In the genomic region with DNA sequence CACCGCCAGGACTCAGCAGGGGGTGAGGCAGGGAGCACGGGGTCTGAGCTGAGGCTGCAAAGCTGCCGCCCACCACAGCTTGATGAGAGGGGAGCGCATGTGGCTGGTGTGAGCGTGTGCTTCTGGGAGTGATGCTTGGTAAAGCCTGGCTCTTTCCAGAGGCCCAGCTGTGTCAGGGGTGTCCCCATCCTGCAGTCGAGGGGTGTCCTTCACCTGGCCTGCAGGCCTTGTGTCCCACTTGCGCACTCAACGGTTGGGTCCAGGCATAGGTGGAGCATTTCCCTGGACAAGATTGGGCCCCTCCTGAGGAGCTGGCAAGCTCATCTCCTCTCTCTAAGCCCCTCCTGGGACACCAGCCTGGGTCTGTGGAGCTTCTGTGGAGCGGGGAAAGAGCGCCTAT, we compare ENCODE assay signal across 23 cellular contexts.
DNase-seq lines count a peak whose midpoint lies in the region; ATAC-seq and TF ChIP-seq lines count a peak whose summit lies in the region.
"Had no signal": no experiment of that assay in that cellular context is flagged by ENCODE, and none has a peak within 500 bp of the region (broad histone marks: within the 10 kb centered on the region; RNA-seq: fewer than 3 reads in every experiment).

No MANE protein-coding gene starts in this region.

- ATAC-seq in mucosa of descending colon (no peak), upper lobe of right lung (no peak), upper lobe of left lung (ENCODE audit: low FRiP score in 2 of 2) (no peak), HG03196 (IDR thresholded peaks at IDR 0.05; ENCODE audit: unreplicated experiment) (no peak)
- ATAC-seq: GM23338, HCT116 had no signal

- no peak overlapping the region for H3K4me3 Mint-ChIP-seq in activated T-cell treated with anti-CD3 and anti-CD28 coated beads, Interleukin-2, amount 50 U/mL, for 24 hours
- no peak overlapping the region for H3K4me3 Mint-ChIP-seq in chondrocyte (ENCODE audit: unreplicated experiment)
- H3K4me3 Mint-ChIP-seq: CD4-positive, alpha-beta memory T cell; GM23338 had no signal

- H3K27me3 Mint-ChIP-seq in activated T-cell treated with anti-CD3 and anti-CD28 coated beads, Interleukin-2, amount 50 U/mL, for 24 hours = no peaks in the 10 kb centered on the region
- no peaks in the 10 kb centered on the region for H3K27me3 Mint-ChIP-seq in chondrocyte (ENCODE audit: low read depth)
- H3K27me3 Mint-ChIP-seq: CD4-positive, alpha-beta memory T cell had no signal

- H3K27ac ChIP-seq in upper lobe of right lung (no peak overlapping the region), upper lobe of left lung (peak overlapping the region in 1 of 4 donors; percentile 27)
- H3K27ac ChIP-seq: 22Rv1; BLaER1 treated with 17β-estradiol and CSF1 and Interleukin-3, amounts not matched to agents 10 nM and 100 nM; Peyer's patch; SJSA1 had no signal

- H3K9me3 Mint-ChIP-seq in activated T-cell treated with anti-CD3 and anti-CD28 coated beads, Interleukin-2, amount 50 U/mL, for 24 hours = no peaks in the 10 kb centered on the region
- no peaks in the 10 kb centered on the region for H3K9me3 Mint-ChIP-seq in chondrocyte (ENCODE audit: low read depth)
- H3K9me3 Mint-ChIP-seq: GM23338 had no signal

- H3K36me3 ChIP-seq in mucosa of descending colon (ENCODE audit: low read depth) (no peaks in the 10 kb centered on the region), upper lobe of right lung (peaks cover 8% of the 10 kb centered on the region), upper lobe of left lung (peaks cover 0 to 17% (median 6%) of the 10 kb centered on the region in 4 donors)
- H3K36me3 ChIP-seq: Peyer's patch, SJSA1 had no signal

- H3K4me1 Mint-ChIP-seq in activated T-cell treated with anti-CD3 and anti-CD28 coated beads, Interleukin-2, amount 50 U/mL, for 24 hours (ENCODE audit: low read depth) = peaks cover 6% of the 10 kb centered on the region
- peaks cover 5% of the 10 kb centered on the region for H3K4me1 Mint-ChIP-seq in chondrocyte (ENCODE audit: low read depth)

- H3K27me3 ChIP-seq in upper lobe of right lung = no peaks in the 10 kb centered on the region
- H3K27me3 ChIP-seq in upper lobe of left lung = no peaks in the 10 kb centered on the region
- H3K27me3 ChIP-seq: BLaER1 treated with 17β-estradiol and CSF1 and Interleukin-3, amounts not matched to agents 10 nM and 100 nM; Peyer's patch; SJSA1 had no signal

- intact Hi-C loops in mucosa of descending colon (cut with DNase I, micrococcal nuclease) = no loop called here
- intact Hi-C loops in upper lobe of right lung (cut with DNase I) = no loop called here

- H3K27ac Mint-ChIP-seq in activated T-cell treated with anti-CD3 and anti-CD28 coated beads, Interleukin-2, amount 50 U/mL, for 24 hours = peak overlapping the region; percentile 50
- H3K27ac Mint-ChIP-seq in chondrocyte (ENCODE audit: unreplicated experiment) = no peak overlapping the region

- no peak for TF ChIP-seq POLR2A in upper lobe of left lung (IDR thresholded peaks at IDR 0.05)

- 91 to 96% methylated on average over 8 to 10 of the region's 10 CpGs for WGBS in upper lobe of left lung, 2 donors

- TF ChIP-seq EP300 in upper lobe of left lung (IDR thresholded peaks at IDR 0.05) = no peak

- no peak overlapping the region for H3K4me3 ChIP-seq in mucosa of descending colon
- no peak overlapping the region for H3K4me3 ChIP-seq in upper lobe of right lung
- H3K4me3 ChIP-seq in upper lobe of left lung = no peak overlapping the region
- H3K4me3 ChIP-seq: BLaER1 treated with 17β-estradiol and CSF1 and Interleukin-3, amounts not matched to agents 10 nM and 100 nM; GM23338; Peyer's patch; SJSA1 had no signal

- peaks cover 10% of the 10 kb centered on the region for H3K4me1 ChIP-seq in mucosa of descending colon (ENCODE audit: low read depth)
- H3K4me1 ChIP-seq in upper lobe of right lung = peaks cover 11% of the 10 kb centered on the region
- peaks cover 0 to 25% (median 11%) of the 10 kb centered on the region in 4 donors for H3K4me1 ChIP-seq in upper lobe of left lung
- H3K4me1 ChIP-seq: BLaER1 treated with 17β-estradiol and CSF1 and Interleukin-3, amounts not matched to agents 10 nM and 100 nM; SJSA1 had no signal

- H3K36me3 Mint-ChIP-seq in activated T-cell treated with anti-CD3 and anti-CD28 coated beads, Interleukin-2, amount 50 U/mL, for 24 hours (ENCODE audit: low read depth) = peaks cover 43% of the 10 kb centered on the region
- H3K36me3 Mint-ChIP-seq in chondrocyte (ENCODE audit: low read depth) = no peaks in the 10 kb centered on the region

- TF ChIP-seq CTCF in chondrocyte (IDR thresholded peaks at IDR 0.05) (no peak), mucosa of descending colon (IDR thresholded peaks at IDR 0.05) (no peak), upper lobe of right lung (IDR thresholded peaks at IDR 0.05) (no peak), upper lobe of left lung (IDR thresholded peaks at IDR 0.05) (no peak)

- no peaks in the 10 kb centered on the region for H3K9me3 ChIP-seq in mucosa of descending colon
- H3K9me3 ChIP-seq in upper lobe of right lung = no peaks in the 10 kb centered on the region
- H3K9me3 ChIP-seq in upper lobe of left lung = no peaks in the 10 kb centered on the region
- H3K9me3 ChIP-seq: BLaER1 treated with 17β-estradiol and CSF1 and Interleukin-3, amounts not matched to agents 10 nM and 100 nM; Peyer's patch; SJSA1 had no signal

- DNase-seq in activated T-cell treated with anti-CD3 and anti-CD28 coated beads, Interleukin-2, amount 50 U/mL, for 24 hours = no peak
- no peak for DNase-seq in activated T-cell treated with anti-CD3 and anti-CD28 coated beads, Interleukin-2, amount 50 U/mL, for 1 hour
- DNase-seq in chondrocyte (ENCODE audit: low spot score) (peak; percentile 63), mucosa of descending colon (peak in 2 of 3 donors; percentile 9 to 34), upper lobe of right lung (peak; percentile 45), upper lobe of left lung (no peak), COLO829 (ENCODE audit: low spot score) (no peak)
- DNase-seq: ACHN; Calu3; CD4-positive, alpha-beta memory T cell; DMS153; Karpas-422; NCI-H1694 treated with DMSO at 0.1 percent for 48 hours; NCI-H2081 treated with DMSO at 0.1 percent for 48 hours; NCI-H2171 treated with DMSO at 0.1 percent for 48 hours; NCI-H524 treated with DMSO at 0.1 percent for 48 hours had no signal

Comparison
In these comparisons a context has a peak if more than half of its experiments do, and no peak if none do; other contexts are left out.
1. DNase-seq: peak in chondrocyte (single experiment), mucosa of descending colon (2 of 3) and upper lobe of right lung (single experiment); none in activated T-cell treated with anti-CD3 and anti-CD28 coated beads, Interleukin-2, amount 50 U/mL, for 24 hours (single experiment), activated T-cell treated with anti-CD3 and anti-CD28 coated beads, Interleukin-2, amount 50 U/mL, for 1 hour (single experiment), upper lobe of left lung (0 of 2) and COLO829 (single experiment).